ENCODE assay signal across 8 cellular contexts in the genomic region with DNA sequence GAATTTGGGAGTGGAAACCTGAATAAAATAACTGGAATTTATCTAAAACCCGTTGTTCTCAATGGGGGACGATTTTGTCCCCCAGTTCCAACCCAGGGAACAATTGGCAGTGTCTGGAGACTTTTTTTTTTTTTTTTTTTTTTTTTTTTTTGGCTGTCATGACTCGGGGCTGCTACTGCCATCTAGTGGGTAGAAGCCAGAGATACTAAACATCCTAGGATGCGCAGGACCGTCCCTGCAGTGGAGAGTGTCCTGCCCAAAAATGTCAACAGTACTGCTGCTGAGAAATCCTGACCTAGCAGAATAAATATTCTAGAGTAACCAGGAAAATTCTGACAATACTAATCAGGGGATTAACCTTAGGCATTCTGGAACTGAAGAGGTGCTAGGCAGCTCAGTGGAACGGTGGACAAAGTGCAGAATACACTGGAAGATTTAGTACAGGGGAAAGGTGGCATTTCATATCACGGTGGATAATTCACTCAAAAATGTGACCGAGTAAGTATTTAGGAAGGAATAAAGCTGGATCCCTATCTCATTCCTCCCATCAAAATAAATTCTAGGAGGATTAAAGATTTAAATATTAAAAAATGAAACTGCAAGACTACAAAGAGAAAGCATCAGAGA.
DNase-seq lines count a peak whose midpoint lies in the region; ATAC-seq and TF ChIP-seq lines count a peak whose summit lies in the region.

No MANE protein-coding gene starts in this region.

- TF ChIP-seq POLR2A in gastrocnemius medialis (IDR thresholded peaks at IDR 0.05), result no peak

- DNase-seq in CD8-positive, alpha-beta T cell, result peak in 6 of 7 experiments; percentile 20 to 64 (median 53)
- peak; percentile 22 for DNase-seq in HFFc6
- peak; percentile 79 for DNase-seq in SK-MEL-5 (ENCODE audit: low read depth, low spot score)
- peak; percentile 55 for DNase-seq in activated naive CD4-positive, alpha-beta T cell treated with anti-CD3 and anti-CD28 coated beads, Interleukin-2, amount 50 U/mL, for 16 hours
- DNase-seq in head of caudate nucleus, result peak in 35 of 42 donors; percentile 35 to 87 (median 66)
- DNase-seq in gastrocnemius medialis, result no peak
- no peak for DNase-seq in NCI-H526 treated with DMSO at 0.1 percent for 48 hours (lab: John Stamatoyannopoulos, UW)

- in situ Hi-C loops in SK-MEL-5 (cut with HindIII; ENCODE audit: low pct_unique_long_range_greater_than_20kb, low sequenced_read_pairs) (no loop called here), gastrocnemius medialis (cut with MboI; ENCODE audit: low sequenced_read_pairs in 4 of 4) (loop anchor here in 1 of 4 donors (5.0 kb wide), 1 partner anchor 124 kb away; no protein-coding TSS in a partner anchor)

- no peaks in the 10 kb centered on the region for H3K27me3 ChIP-seq in CD8-positive, alpha-beta T cell (ENCODE audit: insufficient read depth, low read length)
- no peaks in the 10 kb centered on the region for H3K27me3 ChIP-seq in gastrocnemius medialis

- POLR2A ChIA-PET in CD8-positive, alpha-beta T cell (lab: Charles Lee), result no interaction called here

- no peak overlapping the region for H3K4me3 Mint-ChIP-seq in CD8-positive, alpha-beta T cell
- no peak overlapping the region for H3K4me3 Mint-ChIP-seq in HFFc6

- H3K36me3 Mint-ChIP-seq in CD8-positive, alpha-beta T cell, result no peaks in the 10 kb centered on the region
- H3K36me3 Mint-ChIP-seq in HFFc6 (ENCODE audit: low read depth), result no peaks in the 10 kb centered on the region

- no peaks in the 10 kb centered on the region for H3K4me1 ChIP-seq in CD8-positive, alpha-beta T cell (ENCODE audit: insufficient read depth, low read length)
- H3K4me1 ChIP-seq in gastrocnemius medialis, result peaks cover 0 to 4% of the 10 kb centered on the region in 2 donors

- no peak overlapping the region for H3K27ac Mint-ChIP-seq in CD8-positive, alpha-beta T cell
- H3K27ac Mint-ChIP-seq in HFFc6, result no peak overlapping the region

- peaks cover 2% of the 10 kb centered on the region for H3K4me1 Mint-ChIP-seq in CD8-positive, alpha-beta T cell (ENCODE audit: low read depth)
- peaks cover 8% of the 10 kb centered on the region for H3K4me1 Mint-ChIP-seq in HFFc6 (ENCODE audit: low read depth)

- CTCF ChIA-PET in CD8-positive, alpha-beta T cell (lab: Charles Lee), result interaction anchor here (0.7 to 3.3 kb wide), 18 partner anchors 10 to 270 kb away, joined by 3 to 40 read pairs (median 4); no protein-coding TSS in a partner anchor

- H3K9me3 Mint-ChIP-seq in CD8-positive, alpha-beta T cell, result no peaks in the 10 kb centered on the region
- no peaks in the 10 kb centered on the region for H3K9me3 Mint-ChIP-seq in HFFc6

- ATAC-seq in CD8-positive, alpha-beta T cell, result peak; percentile 81
- peak; percentile 47 to 65 for ATAC-seq in gastrocnemius medialis
- no peak for ATAC-seq in HG03469 (IDR thresholded peaks at IDR 0.05; ENCODE audit: unreplicated experiment)

- intact Hi-C loops in CD8-positive, alpha-beta T cell (cut with DNase I, micrococcal nuclease), result loop anchor here (1.0 to 10.0 kb wide), 3 partner anchors 109 to 602 kb away; a partner anchor contains a TSS
- intact Hi-C loops in head of caudate nucleus (cut with DNase I) (loop anchor here (5.0 kb wide), 2 partner anchors 109 to 124 kb away; a partner anchor contains a TSS), gastrocnemius medialis (cut with DNase I; ENCODE audit: low total_unique reads) (loop anchor here (1.0 to 5.0 kb wide), 2 partner anchors 109 to 124 kb away; a partner anchor contains a TSS)

- no peaks in the 10 kb centered on the region for H3K9me3 ChIP-seq in CD8-positive, alpha-beta T cell (ENCODE audit: low read length)
- no peaks in the 10 kb centered on the region for H3K9me3 ChIP-seq in gastrocnemius medialis

- TF ChIP-seq CTCF in CD8-positive, alpha-beta T cell (IDR thresholded peaks at IDR 0.05), result peak; percentile 82
- peak; percentile 89 for TF ChIP-seq CTCF in HFFc6 (IDR thresholded peaks at IDR 0.05)
- peak; percentile 30 to 73 (median 43) for TF ChIP-seq CTCF in gastrocnemius medialis (IDR thresholded peaks at IDR 0.05 in 4 of 5, conservative IDR thresholded peaks at IDR 0.05 in 1 of 5)

- H3K4me3 ChIP-seq in CD8-positive, alpha-beta T cell (ENCODE audit: low read depth, low read length), result no peak overlapping the region
- no peak overlapping the region for H3K4me3 ChIP-seq in gastrocnemius medialis

- no peak overlapping the region for H3K27ac ChIP-seq in CD8-positive, alpha-beta T cell (ENCODE audit: low read depth, low read length)
- H3K27ac ChIP-seq in gastrocnemius medialis, result no peak overlapping the region

- H3K27me3 Mint-ChIP-seq in CD8-positive, alpha-beta T cell (ENCODE audit: low read depth), result peaks cover 2% of the 10 kb centered on the region
- H3K27me3 Mint-ChIP-seq in HFFc6 (ENCODE audit: insufficient read depth), result peaks cover 8% of the 10 kb centered on the region

- H3K36me3 ChIP-seq in CD8-positive, alpha-beta T cell (ENCODE audit: insufficient read depth, low read length), result no peaks in the 10 kb centered on the region
- H3K36me3 ChIP-seq in gastrocnemius medialis, result no peaks in the 10 kb centered on the region

Comparison
In these comparisons a context has a peak if more than half of its experiments do, and no peak if none do; other contexts are left out.
1. DNase-seq: peak in CD8-positive, alpha-beta T cell (6 of 7), HFFc6 (single experiment), SK-MEL-5 (single experiment), activated naive CD4-positive, alpha-beta T cell treated with anti-CD3 and anti-CD28 coated beads, Interleukin-2, amount 50 U/mL, for 16 hours (single experiment) and head of caudate nucleus (35 of 42); none in gastrocnemius medialis (0 of 2) and NCI-H526 treated with DMSO at 0.1 percent for 48 hours (single experiment).
2. Peak in every context shown above with its lines, with median percentiles within 50 percentile points of each other: CTCF ChIP-seq.